ENCODE assay signal across 8 cellular contexts in genomic region chr2:85327757-85328617, GRCh38. TPM values are rescaled to one million over a fixed set of nuclear protein-coding genes. Genes with fewer than 3 reads are reported as not detected.
A peak's percentile ranks its signal among the peaks of the same experiment; 100 is the strongest.
DNase-seq lines count a peak whose midpoint lies in the region; ATAC-seq and TF ChIP-seq lines count a peak whose summit lies in the region.

TGOLN2 (minus strand) TSS chr2:85327989; CDS start chr2:85327962, 27 bp downstream.

- DNase-seq in GM12864 (ENCODE audit: low read depth) = peak; percentile 67
- peak; percentile 87 for DNase-seq in NCI-H1105 treated with DMSO at 0.1 percent for 48 hours (lab: John Stamatoyannopoulos, UW)
- DNase-seq in SKM-1 treated with dmso at 0.1 percent for 144 hours (lab: John Stamatoyannopoulos, UW; ENCODE audit: unreplicated experiment) = peak; percentile 98
- DNase-seq in glutamatergic neuron = peak; percentile 93
- DNase-seq in osteoblast (ENCODE audit: insufficient read length, low spot score, missing footprints) = peak; percentile 99
- DNase-seq in testis = peak; percentile 96

- peak within 1 kb of the TSS; percentile 98 for H3K4me2 ChIP-seq in osteoblast (ENCODE audit: insufficient read depth, low read length)

- no peaks in the 10 kb centered on the region for H3K27me3 ChIP-seq in osteoblast (ENCODE audit: insufficient read depth, low read length)
- H3K27me3 ChIP-seq in testis = no peaks in the 10 kb centered on the region

- peak within 1 kb of the TSS; percentile 100 for H3K27ac Mint-ChIP-seq in activated naive CD8-positive, alpha-beta T cell
- H3K27ac Mint-ChIP-seq in glutamatergic neuron (ENCODE audit: unreplicated experiment) = peak within 1 kb of the TSS; percentile 99

- H3K9me3 ChIP-seq in osteoblast (ENCODE audit: low read depth, low read length) (no peaks in the 10 kb centered on the region), testis (no peaks in the 10 kb centered on the region)

- TF ChIP-seq POLR2A in testis (IDR thresholded peaks at IDR 0.05) = peak; percentile 90

- peaks cover 35% of the 10 kb centered on the region for H3K4me1 Mint-ChIP-seq in activated naive CD8-positive, alpha-beta T cell (ENCODE audit: low read depth)
- peaks cover 22% of the 10 kb centered on the region for H3K4me1 Mint-ChIP-seq in glutamatergic neuron (ENCODE audit: low read depth, unreplicated experiment)

- peaks cover 46% of the 10 kb centered on the region for H3K79me2 ChIP-seq in osteoblast (ENCODE audit: insufficient read depth, low read length)

- H3K4me3 ChIP-seq in GM12864 (ENCODE audit: low read depth, low read length) = peak within 1 kb of the TSS; percentile 90
- peak within 1 kb of the TSS; percentile 90 for H3K4me3 ChIP-seq in osteoblast (ENCODE audit: insufficient read depth, low read length)
- peak within 1 kb of the TSS; percentile 78 to 95 for H3K4me3 ChIP-seq in testis

- 0 to 1% methylated on average over 39 to 63 of the region's 63 CpGs for WGBS in testis, 2 donors

- H3K36me3 ChIP-seq in osteoblast (ENCODE audit: insufficient read depth, low read length) (peaks cover 24% of the 10 kb centered on the region), testis (ENCODE audit: low read depth, missing control alignments) (no peaks in the 10 kb centered on the region)

- H3K27ac ChIP-seq in osteoblast (ENCODE audit: low read depth, low read length) = peak within 1 kb of the TSS; percentile 98
- peak within 1 kb of the TSS; percentile 96 to 98 for H3K27ac ChIP-seq in testis

- intact Hi-C loops in testis (cut with DNase I; ENCODE audit: low total_unique reads) = no loop called here

- no peaks in the 10 kb centered on the region for H3K27me3 Mint-ChIP-seq in activated naive CD8-positive, alpha-beta T cell
- peaks cover 5% of the 10 kb centered on the region for H3K27me3 Mint-ChIP-seq in glutamatergic neuron (ENCODE audit: unreplicated experiment)

- H2AFZ ChIP-seq in osteoblast (ENCODE audit: low read length) = peak within 1 kb of the TSS; percentile 99

- peak within 1 kb of the TSS; percentile 99 for H3K4me3 Mint-ChIP-seq in activated naive CD8-positive, alpha-beta T cell
- H3K4me3 Mint-ChIP-seq in glutamatergic neuron (ENCODE audit: unreplicated experiment) = peak within 1 kb of the TSS; percentile 99

- peaks cover 37% of the 10 kb centered on the region for H4K20me1 ChIP-seq in osteoblast (ENCODE audit: insufficient read depth, low read length)

- TF ChIP-seq CTCF in GM12864 (IDR thresholded peaks at IDR 0.05; ENCODE audit: low read depth, low read length, missing control alignments) = no peak
- no peak for TF ChIP-seq CTCF in glutamatergic neuron (IDR thresholded peaks at IDR 0.05; ENCODE audit: partially characterized antibody, unreplicated experiment)
- TF ChIP-seq CTCF in osteoblast (IDR thresholded peaks at IDR 0.05; ENCODE audit: extremely low read depth, low read depth, low read length) = no peak
- TF ChIP-seq CTCF in testis (IDR thresholded peaks at IDR 0.05) = no peak

- no peaks in the 10 kb centered on the region for H3K9me3 Mint-ChIP-seq in activated naive CD8-positive, alpha-beta T cell (ENCODE audit: low read depth)
- peaks cover 5% of the 10 kb centered on the region for H3K9me3 Mint-ChIP-seq in glutamatergic neuron (ENCODE audit: unreplicated experiment)

- peaks cover 28% of the 10 kb centered on the region for H3K4me1 ChIP-seq in osteoblast (ENCODE audit: insufficient read depth, low read length)
- H3K4me1 ChIP-seq in testis = peaks cover 25% of the 10 kb centered on the region

- H3K36me3 Mint-ChIP-seq in activated naive CD8-positive, alpha-beta T cell = peaks cover 22% of the 10 kb centered on the region
- H3K36me3 Mint-ChIP-seq in glutamatergic neuron (ENCODE audit: unreplicated experiment) = peaks cover 3% of the 10 kb centered on the region

- ATAC-seq in HG02642 (IDR thresholded peaks at IDR 0.05; ENCODE audit: poor library complexity, unreplicated experiment) = peak; percentile 92

RNA-seq across cellular contexts. Expression of gene TGOLN2, which starts in this region (rescaled TPM):
- 47.1 TPM for total RNA-seq in glutamatergic neuron (ENCODE audit: unreplicated experiment)
- total RNA-seq in osteoblast = 124 and 129 TPM in 2 replicates
- 100 to 1,000 TPM; 115 to 143 TPM for total RNA-seq in testis
- 80.6 TPM for polyA plus RNA-seq in testis (ENCODE audit: insufficient read depth, low read depth, low replicate concordance)

Comparison
In these comparisons a context has a peak if more than half of its experiments do, and no peak if none do; other contexts are left out.
1. Peak in every context shown above with its lines: DNase-seq, ATAC-seq, H3K4me3 ChIP-seq and H3K27ac ChIP-seq.